In the genomic region with DNA sequence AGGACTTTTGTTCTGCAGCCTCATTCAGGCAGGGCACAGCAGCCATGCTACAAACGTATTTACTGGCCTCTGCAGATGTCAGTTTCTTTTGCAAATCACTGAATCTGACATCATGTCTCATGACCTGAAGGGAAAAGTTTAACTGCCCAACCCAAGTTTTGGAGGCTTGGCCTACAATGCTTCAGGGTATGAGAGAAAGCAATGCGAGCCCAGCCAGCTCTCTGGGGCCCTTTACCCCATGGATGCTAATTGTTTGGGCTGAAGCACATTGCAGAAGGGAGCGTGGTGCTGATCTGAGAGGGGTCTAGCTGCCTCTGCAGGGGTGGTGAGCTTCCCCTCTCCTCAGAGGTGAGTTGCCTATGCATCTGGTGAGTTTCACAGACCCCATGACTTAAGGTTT, we compare ENCODE assay signal across 27 cellular contexts.
"Had no signal": no experiment of that assay in that cellular context is flagged by ENCODE, and none has a peak within 500 bp of the region (broad histone marks: within the 10 kb centered on the region; RNA-seq: fewer than 3 reads in every experiment).

No MANE protein-coding gene starts in this region.

- H3K4me3 ChIP-seq: pancreas, prostate gland, right lobe of liver, sigmoid colon, stomach, thoracic aorta, thyroid gland, tibial nerve, upper lobe of right lung, uterus had no signal

- H3K27me3 Mint-ChIP-seq: natural killer cell treated with Interleukin-12 subunit alpha and Interleukin-12 subunit beta and Interleukin-15 and Interleukin-18, amount 100 ng/mL, for 72 hours; stimulated activated naive B cell treated with anti-CD40 and anti-IgM and Interleukin-4, amounts not matched to agents 10 μg/mL and 1 μg/mL and 100 μg/mL, for 72 hours; stimulated activated naive CD8-positive, alpha-beta T cell treated with anti-CD3 and anti-CD28 coated beads, Interleukin-15, Interleukin-2, amounts not matched to agents 100 ng/mL and 50 ng/mL, for 24 hours had no signal

- H3K36me3 Mint-ChIP-seq: naive B cell; naive thymus-derived CD8-positive, alpha-beta T cell; natural killer cell treated with Interleukin-12 subunit alpha and Interleukin-12 subunit beta and Interleukin-15 and Interleukin-18, amount 100 ng/mL, for 72 hours; stimulated activated effector memory CD8-positive, alpha-beta T cell treated with anti-CD3 and anti-CD28 coated beads, Interleukin-12 subunit alpha, Interleukin-12 subunit beta, amount 100 ng/mL, for 72 hours; stimulated activated naive B cell treated with anti-CD40 and anti-IgM and Interleukin-4, amounts not matched to agents 10 μg/mL and 1 μg/mL and 100 μg/mL, for 72 hours; type B pancreatic cell had no signal

- H3K36me3 ChIP-seq: pancreas, prostate gland, right lobe of liver, sigmoid colon, stomach, thoracic aorta, thyroid gland, tibial nerve, upper lobe of right lung, uterus had no signal

- ATAC-seq: naive thymus-derived CD8-positive, alpha-beta T cell; natural killer cell treated with Interleukin-12 subunit alpha and Interleukin-12 subunit beta and Interleukin-15 and Interleukin-18, amount 100 ng/mL, for 72 hours; pancreas; right cardiac atrium; right lobe of liver; stimulated activated effector memory CD8-positive, alpha-beta T cell treated with anti-CD3 and anti-CD28 coated beads, Interleukin-12 subunit alpha, Interleukin-12 subunit beta, amount 100 ng/mL, for 72 hours; stimulated activated naive B cell treated with anti-CD40 and anti-IgM and Interleukin-4, amounts not matched to agents 10 μg/mL and 1 μg/mL and 100 μg/mL, for 72 hours; upper lobe of right lung had no signal

- H3K4me3 Mint-ChIP-seq: naive B cell; naive thymus-derived CD8-positive, alpha-beta T cell; natural killer cell treated with Interleukin-12 subunit alpha and Interleukin-12 subunit beta and Interleukin-15 and Interleukin-18, amount 100 ng/mL, for 72 hours; nephron progenitor cell; neural crest cell; stimulated activated effector memory CD8-positive, alpha-beta T cell treated with anti-CD3 and anti-CD28 coated beads, Interleukin-12 subunit alpha, Interleukin-12 subunit beta, amount 100 ng/mL, for 72 hours; stimulated activated naive B cell treated with anti-CD40 and anti-IgM and Interleukin-4, amounts not matched to agents 10 μg/mL and 1 μg/mL and 100 μg/mL, for 72 hours; stimulated activated naive CD8-positive, alpha-beta T cell treated with anti-CD3 and anti-CD28 coated beads, Interleukin-15, Interleukin-2, amounts not matched to agents 100 ng/mL and 50 ng/mL, for 24 hours; type B pancreatic cell had no signal

- H3K27ac Mint-ChIP-seq: naive B cell; naive thymus-derived CD8-positive, alpha-beta T cell; natural killer cell treated with Interleukin-12 subunit alpha and Interleukin-12 subunit beta and Interleukin-15 and Interleukin-18, amount 100 ng/mL, for 72 hours; nephron progenitor cell; stimulated activated effector memory CD8-positive, alpha-beta T cell treated with anti-CD3 and anti-CD28 coated beads, Interleukin-12 subunit alpha, Interleukin-12 subunit beta, amount 100 ng/mL, for 72 hours; stimulated activated naive B cell treated with anti-CD40 and anti-IgM and Interleukin-4, amounts not matched to agents 10 μg/mL and 1 μg/mL and 100 μg/mL, for 72 hours; stimulated activated naive CD8-positive, alpha-beta T cell treated with anti-CD3 and anti-CD28 coated beads, Interleukin-15, Interleukin-2, amounts not matched to agents 100 ng/mL and 50 ng/mL, for 24 hours; type B pancreatic cell had no signal

- H3K27me3 ChIP-seq: pancreas, right lobe of liver, sigmoid colon, stomach, thyroid gland, tibial nerve, upper lobe of right lung, uterus had no signal

- H3K4me1 Mint-ChIP-seq: naive B cell; naive thymus-derived CD8-positive, alpha-beta T cell; stimulated activated effector memory CD8-positive, alpha-beta T cell treated with anti-CD3 and anti-CD28 coated beads, Interleukin-12 subunit alpha, Interleukin-12 subunit beta, amount 100 ng/mL, for 72 hours; stimulated activated naive B cell treated with anti-CD40 and anti-IgM and Interleukin-4, amounts not matched to agents 10 μg/mL and 1 μg/mL and 100 μg/mL, for 72 hours had no signal

- H3K4me1 ChIP-seq: pancreas, prostate gland, right lobe of liver, sigmoid colon, stomach, thyroid gland, upper lobe of right lung, uterus had no signal

- H3K9me3 Mint-ChIP-seq: naive B cell; naive thymus-derived CD8-positive, alpha-beta T cell; natural killer cell treated with Interleukin-12 subunit alpha and Interleukin-12 subunit beta and Interleukin-15 and Interleukin-18, amount 100 ng/mL, for 72 hours; nephron progenitor cell; neural crest cell; stimulated activated effector memory CD8-positive, alpha-beta T cell treated with anti-CD3 and anti-CD28 coated beads, Interleukin-12 subunit alpha, Interleukin-12 subunit beta, amount 100 ng/mL, for 72 hours; stimulated activated naive B cell treated with anti-CD40 and anti-IgM and Interleukin-4, amounts not matched to agents 10 μg/mL and 1 μg/mL and 100 μg/mL, for 72 hours; stimulated activated naive CD8-positive, alpha-beta T cell treated with anti-CD3 and anti-CD28 coated beads, Interleukin-15, Interleukin-2, amounts not matched to agents 100 ng/mL and 50 ng/mL, for 24 hours; type B pancreatic cell had no signal

- DNase-seq: naive B cell; naive thymus-derived CD8-positive, alpha-beta T cell; nephron progenitor cell; occipital lobe; pancreas; right cardiac atrium; right lobe of liver; sigmoid colon; small intestine; stimulated activated CD4-positive, alpha-beta T cell treated with anti-CD3 and anti-CD28 coated beads, Interleukin-15, amount 100 ng/mL, for 24 hours; stimulated activated CD4-positive, alpha-beta T cell treated with anti-CD3 and anti-CD28 coated beads, Interleukin-2, amount 100 ng/mL, for 24 hours; stimulated activated CD4-positive, alpha-beta T cell treated with anti-CD3 and anti-CD28 coated beads, Interleukin-2, amount 100 ng/mL, for 48 hours; stimulated activated CD4-positive, alpha-beta T cell treated with anti-CD3 and anti-CD28 coated beads, Interleukin-4, amount 100 ng/mL, for 24 hours; stimulated activated naive B cell treated with anti-CD40 and anti-IgM and Interleukin-4, amounts not matched to agents 10 μg/mL and 1 μg/mL and 100 μg/mL, for 72 hours; stimulated activated naive CD4-positive, alpha-beta T cell treated with Interleukin-2 at 50 U/mL for 16 hours; stomach; thyroid gland; upper lobe of right lung; uterus had no signal

- H3K27ac ChIP-seq: pancreas, prostate gland, right lobe of liver, sigmoid colon, stomach, thoracic aorta, thyroid gland, tibial nerve, upper lobe of right lung, uterus had no signal

- FAIRE-seq: pancreas, small intestine had no signal

- H3K9me3 ChIP-seq: pancreas, prostate gland, right lobe of liver, sigmoid colon, stomach, thoracic aorta, thyroid gland, tibial nerve, upper lobe of right lung, uterus had no signal
